8 cellular contexts compared by ENCODE assay signal in genomic region chr1:52368383-52369172, GRCh38. TPM values are rescaled to one million over a fixed set of nuclear protein-coding genes. Genes with fewer than 3 reads are reported as not detected.
DNase-seq lines count a peak whose midpoint lies in the region; ATAC-seq and FAIRE-seq lines count a peak whose summit lies in the region.

No MANE protein-coding gene starts in this region.

- no peaks in the 10 kb centered on the region; the same call in 1 of the 2 replicates for H3K9me3 ChIP-seq in HAP-1
- H3K9me3 ChIP-seq in esophagus (ENCODE audit: control insufficient read depth in 2 of 2, insufficient read depth in 1 of 2, low read depth in 1 of 2, low read length in 1 of 2), result no peaks in the 10 kb centered on the region
- H3K9me3 ChIP-seq in muscle layer of duodenum (ENCODE audit: control insufficient read depth in 1 of 2, low read length in 2 of 2), result no peaks in the 10 kb centered on the region

- peaks cover 44% of the 10 kb centered on the region for H3K36me3 Mint-ChIP-seq in activated T-cell treated with anti-CD3 and anti-CD28 coated beads, Interleukin-2, amount 50 U/mL, for 24 hours (ENCODE audit: low read depth)

- in situ Hi-C loops in HAP-1 (cut with MboI; ENCODE audit: low sequenced_read_pairs), result no loop called here

- peak; percentile 55 to 84 for DNase-seq in HAP-1 (ENCODE audit: low spot score in 2 of 2)
- peak; percentile 70 for DNase-seq in NCI-H748 treated with DMSO at 0.1 percent for 48 hours (lab: John Stamatoyannopoulos, UW)
- DNase-seq in activated T-cell treated with anti-CD3 and anti-CD28 coated beads, Interleukin-2, amount 50 U/mL, for 24 hours, result peak; percentile 70
- peak; percentile 58 to 71 for DNase-seq in stimulated activated naive CD8-positive, alpha-beta T cell treated with anti-CD3 and anti-CD28 coated beads, Interleukin-15, amount 100 ng/mL, for 72 hours
- no peak for DNase-seq in RCC 7860 (ENCODE audit: low spot score)

- no peak overlapping the region for H3K27ac ChIP-seq in ACC112 (ENCODE audit: low read depth, low read length)
- H3K27ac ChIP-seq in esophagus (ENCODE audit: low read depth in 2 of 2, low read length in 1 of 2), result peak overlapping the region; percentile 88 to 96
- no peak overlapping the region for H3K27ac ChIP-seq in muscle layer of duodenum (ENCODE audit: low read length)

- FAIRE-seq in RCC 7860 (lab: Jason Lieb, UNC), result no peak

- peak overlapping the region; percentile 1 for H2AFZ ChIP-seq in ACC112 (ENCODE audit: low read length, unreplicated experiment)

- H3K27me3 ChIP-seq in ACC112 (ENCODE audit: insufficient read depth, low read length) (no peaks in the 10 kb centered on the region), HAP-1 (ENCODE audit: low read depth) (no peaks in the 10 kb centered on the region), esophagus (ENCODE audit: control insufficient read depth in 1 of 2, insufficient read depth in 2 of 2, low read length in 2 of 2) (no peaks in the 10 kb centered on the region), muscle layer of duodenum (ENCODE audit: low read depth, low read length) (no peaks in the 10 kb centered on the region)

- peak; percentile 19 for ATAC-seq in stimulated activated naive CD8-positive, alpha-beta T cell treated with anti-CD3 and anti-CD28 coated beads, Interleukin-15, amount 100 ng/mL, for 72 hours

- H3K36me3 ChIP-seq in ACC112 (ENCODE audit: insufficient read depth, low read length) (peaks cover 14% of the 10 kb centered on the region; the same call in 1 of the 2 replicates), HAP-1 (replicated peaks) (peaks cover 23% of the 10 kb centered on the region), esophagus (ENCODE audit: control insufficient read depth in 2 of 2, insufficient read depth in 2 of 2, low read length in 1 of 2) (no peaks in the 10 kb centered on the region), muscle layer of duodenum (ENCODE audit: control insufficient read depth in 1 of 2, insufficient read depth in 2 of 2, low read length in 2 of 2) (peaks cover 0 to 5% of the 10 kb centered on the region in 2 donors)

- peak overlapping the region; percentile 46 for H3K4me3 Mint-ChIP-seq in activated T-cell treated with anti-CD3 and anti-CD28 coated beads, Interleukin-2, amount 50 U/mL, for 24 hours
- H3K4me3 Mint-ChIP-seq in stimulated activated naive CD8-positive, alpha-beta T cell treated with anti-CD3 and anti-CD28 coated beads, Interleukin-15, amount 100 ng/mL, for 72 hours, result peak overlapping the region; percentile 71 to 79

- H3K27ac Mint-ChIP-seq in activated T-cell treated with anti-CD3 and anti-CD28 coated beads, Interleukin-2, amount 50 U/mL, for 24 hours, result peak overlapping the region; percentile 61
- peak overlapping the region in 1 of 2 donors; percentile 48 for H3K27ac Mint-ChIP-seq in stimulated activated naive CD8-positive, alpha-beta T cell treated with anti-CD3 and anti-CD28 coated beads, Interleukin-15, amount 100 ng/mL, for 72 hours

- H3K4me1 ChIP-seq in ACC112 (ENCODE audit: control insufficient read depth, insufficient read depth, low read length, unreplicated experiment) (peaks cover 15% of the 10 kb centered on the region), HAP-1 (peaks cover 16% of the 10 kb centered on the region), esophagus (ENCODE audit: control insufficient read depth in 2 of 2, insufficient read depth in 2 of 2, low read length in 1 of 2) (peaks cover 0 to 6% of the 10 kb centered on the region in 2 donors), muscle layer of duodenum (ENCODE audit: control insufficient read depth in 1 of 2, insufficient read depth in 2 of 2, low read length in 2 of 2) (peaks cover 6 to 20% of the 10 kb centered on the region in 2 donors)

- peaks cover 19% of the 10 kb centered on the region for H3K79me2 ChIP-seq in ACC112 (ENCODE audit: control insufficient read depth, insufficient read depth, low read length, unreplicated experiment)

- H3K27me3 Mint-ChIP-seq in activated T-cell treated with anti-CD3 and anti-CD28 coated beads, Interleukin-2, amount 50 U/mL, for 24 hours, result no peaks in the 10 kb centered on the region
- no peaks in the 10 kb centered on the region for H3K27me3 Mint-ChIP-seq in stimulated activated naive CD8-positive, alpha-beta T cell treated with anti-CD3 and anti-CD28 coated beads, Interleukin-15, amount 100 ng/mL, for 72 hours

- 6 to 10% methylated on average over 31 to 51 of the region's 51 CpGs for WGBS in esophagus, 2 donors

- H3K4me3 ChIP-seq in ACC112 (ENCODE audit: low read depth, low read length) (peak overlapping the region; percentile 58), HAP-1 (peak overlapping the region; percentile 31), esophagus (ENCODE audit: low read depth in 1 of 2, low read length in 2 of 2) (peak overlapping the region; percentile 50 to 64), muscle layer of duodenum (ENCODE audit: low read depth in 1 of 2, low read length in 2 of 2) (peak overlapping the region; percentile 30 to 60)

- H3K9me3 Mint-ChIP-seq in activated T-cell treated with anti-CD3 and anti-CD28 coated beads, Interleukin-2, amount 50 U/mL, for 24 hours, result no peaks in the 10 kb centered on the region
- H3K9me3 Mint-ChIP-seq in stimulated activated naive CD8-positive, alpha-beta T cell treated with anti-CD3 and anti-CD28 coated beads, Interleukin-15, amount 100 ng/mL, for 72 hours, result no peaks in the 10 kb centered on the region

- H3K4me1 Mint-ChIP-seq in activated T-cell treated with anti-CD3 and anti-CD28 coated beads, Interleukin-2, amount 50 U/mL, for 24 hours (ENCODE audit: low read depth), result peaks cover 36% of the 10 kb centered on the region
- peaks cover 32% of the 10 kb centered on the region for H3K4me1 Mint-ChIP-seq in stimulated activated naive CD8-positive, alpha-beta T cell treated with anti-CD3 and anti-CD28 coated beads, Interleukin-15, amount 100 ng/mL, for 72 hours

RNA-seq across cellular contexts. Expression of gene CC2D1B, which starts 2.6 kb away (rescaled TPM):
- polyA plus RNA-seq in esophagus, result 10 to 100 TPM; 12.5 to 16.5 TPM

RNA-seq across cellular contexts. Expression of gene ORC1, which starts 35.6 kb away (rescaled TPM):
- polyA plus RNA-seq in esophagus, result 1 to 10 TPM in 1 of 2 donors, under 1 TPM in 1; 0.96 to 3.6 TPM

RNA-seq across cellular contexts. Expression of gene PRPF38A, which starts 35.8 kb away (rescaled TPM):
- polyA plus RNA-seq in esophagus, result 10 to 100 TPM; 10.4 to 21.5 TPM

Comparison
In these comparisons a context has a peak if more than half of its experiments do, and no peak if none do; other contexts are left out.
1. H3K27ac ChIP-seq: peak in esophagus (2 of 2); none in ACC112 (single experiment) and muscle layer of duodenum (single experiment).
2. Peak in every context shown above with its lines, with median percentiles within 50 percentile points of each other: H3K4me3 ChIP-seq.